20 cellular contexts compared by ENCODE assay signal in the genomic region with DNA sequence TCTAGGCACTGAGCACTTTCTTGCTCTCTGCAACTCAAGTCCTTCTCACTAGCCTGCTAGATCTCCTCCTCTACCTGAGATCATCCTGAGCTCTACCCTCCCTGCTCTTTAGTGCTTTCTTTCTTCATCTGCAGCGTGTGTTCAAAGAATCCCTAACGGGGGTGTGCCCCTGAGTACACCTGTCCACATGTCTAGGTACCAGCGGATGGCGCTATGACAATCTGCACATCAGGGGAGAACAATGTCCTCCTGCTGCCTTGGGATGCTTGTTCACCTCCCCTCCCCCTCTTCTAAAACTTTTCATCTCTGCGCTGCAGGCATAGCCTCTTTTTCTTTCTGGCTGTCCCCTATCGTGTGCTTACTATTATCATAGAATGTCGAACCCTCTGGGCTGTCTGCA. TPM values are rescaled to one million over a fixed set of nuclear protein-coding genes. Genes with fewer than 3 reads are reported as not detected.
A peak's percentile ranks its signal among the peaks of the same experiment; 100 is the strongest.
DNase-seq lines count a peak whose midpoint lies in the region; ATAC-seq and TF ChIP-seq lines count a peak whose summit lies in the region.
"Had no signal": no experiment of that assay in that cellular context is flagged by ENCODE, and none has a peak within 500 bp of the region (broad histone marks: within the 10 kb centered on the region; RNA-seq: fewer than 3 reads in every experiment).

No MANE protein-coding gene starts in this region.

- intact Hi-C loops in Calu3 (cut with micrococcal nuclease; ENCODE audit: unreplicated experiment) (no loop called here), left ventricle myocardium superior (cut with micrococcal nuclease) (no loop called here)
- intact Hi-C loops in activated CD4-positive, alpha-beta memory T cell treated with anti-CD3 and anti-CD28 coated beads for 36 hours (cut with micrococcal nuclease), result no loop called here

- CTCF ChIA-PET in Calu3 (lab: Charles Lee), result interaction anchor here (0.8 kb wide), 1 partner anchor 21 kb away, joined by 3 read pairs; no protein-coding TSS in a partner anchor
- CTCF ChIA-PET in activated CD4-positive, alpha-beta memory T cell treated with anti-CD3 and anti-CD28 coated beads for 36 hours (lab: Charles Lee), result interaction anchor here (1.0 kb wide), 1 partner anchor 21 kb away, joined by 3 read pairs; no protein-coding TSS in a partner anchor

- H3K36me3 Mint-ChIP-seq in Calu3 (ENCODE audit: insufficient read depth, unreplicated experiment), result peaks cover 40% of the 10 kb centered on the region
- H3K36me3 Mint-ChIP-seq in activated CD4-positive, alpha-beta memory T cell treated with anti-CD3 and anti-CD28 coated beads for 36 hours, result no peaks in the 10 kb centered on the region

- no peaks in the 10 kb centered on the region for H3K9me3 Mint-ChIP-seq in Calu3 (ENCODE audit: low read depth, unreplicated experiment)
- no peaks in the 10 kb centered on the region for H3K9me3 Mint-ChIP-seq in activated CD4-positive, alpha-beta memory T cell treated with anti-CD3 and anti-CD28 coated beads for 36 hours

- no peaks in the 10 kb centered on the region for H3K27me3 Mint-ChIP-seq in Calu3 (ENCODE audit: unreplicated experiment)
- peaks cover 17% of the 10 kb centered on the region for H3K27me3 Mint-ChIP-seq in activated CD4-positive, alpha-beta memory T cell treated with anti-CD3 and anti-CD28 coated beads for 36 hours

- H3K27ac Mint-ChIP-seq in Calu3 (ENCODE audit: unreplicated experiment), result peak overlapping the region; percentile 11
- no peak overlapping the region for H3K27ac Mint-ChIP-seq in activated CD4-positive, alpha-beta memory T cell treated with anti-CD3 and anti-CD28 coated beads for 36 hours
- H3K27ac Mint-ChIP-seq: IgD-negative memory B cell had no signal

- H3K4me3 ChIP-seq in epithelial cell of proximal tubule (ENCODE audit: low read depth, low read length), result no peak overlapping the region

- peaks cover 27% of the 10 kb centered on the region for H3K4me1 Mint-ChIP-seq in Calu3 (ENCODE audit: low read depth, unreplicated experiment)
- no peaks in the 10 kb centered on the region for H3K4me1 Mint-ChIP-seq in activated CD4-positive, alpha-beta memory T cell treated with anti-CD3 and anti-CD28 coated beads for 36 hours (ENCODE audit: low read depth)

- DNase-seq in Calu3 (no peak), NCI-H69 (lab: John Stamatoyannopoulos, UW) (peak; percentile 35), epithelial cell of proximal tubule (ENCODE audit: low read depth) (no peak), T-helper 9 cell (no peak), SIG-M5 (lab: John Stamatoyannopoulos, UW) (no peak), left ventricle myocardium superior (no peak)
- no peak for DNase-seq in activated CD4-positive, alpha-beta memory T cell treated with anti-CD3 and anti-CD28 coated beads for 36 hours
- DNase-seq: DMS 273 treated with DMSO at 0.1 percent for 48 hours, MM.1S, NCI-H1092 treated with DMSO at 0.1 percent for 48 hours, NCI-H146, NCI-H2029 treated with DMSO at 0.1 percent for 48 hours, NCI-H2171 treated with DMSO at 0.1 percent for 48 hours, NCI-H446, Right ventricle myocardium superior, T-helper 1 cell had no signal

- H3K27ac ChIP-seq in 22Rv1, result no peak overlapping the region
- H3K27ac ChIP-seq: C4-2B had no signal

- ATAC-seq in left ventricle myocardium superior, result no peak

- H3K4me3 Mint-ChIP-seq in Calu3 (ENCODE audit: low read depth, unreplicated experiment), result no peak overlapping the region
- H3K4me3 Mint-ChIP-seq in activated CD4-positive, alpha-beta memory T cell treated with anti-CD3 and anti-CD28 coated beads for 36 hours, result no peak overlapping the region
- H3K4me3 Mint-ChIP-seq: IgD-negative memory B cell had no signal

- POLR2A ChIA-PET in activated CD4-positive, alpha-beta memory T cell treated with anti-CD3 and anti-CD28 coated beads for 36 hours (lab: Charles Lee), result no interaction called here

- no TSS peak for BruUV-seq in Calu3 (replicated peaks; lab: Mats Ljungman, UMichigan)

- TF ChIP-seq CTCF in 22Rv1 (IDR thresholded peaks at IDR 0.05) (peak; percentile 13; the same call in 1 of the 2 replicates), Calu3 (IDR thresholded peaks at IDR 0.05; ENCODE audit: unreplicated experiment) (no peak), epithelial cell of proximal tubule (conservative IDR thresholded peaks at IDR 0.05; ENCODE audit: low read depth, low read length) (peak; percentile 20)

RNA-seq across cellular contexts. Expression of a gene that starts 42.7 kb away (rescaled TPM):
- total RNA-seq in Calu3 (2022) (25.0 and 28.3 TPM in 2 replicates), epithelial cell of proximal tubule (33.0 and 53.0 TPM in 2 replicates), left ventricle myocardium superior (48.5 TPM)
- under 1 TPM; 0.52 to 0.56 TPM for total RNA-seq in activated CD4-positive, alpha-beta memory T cell treated with anti-CD3 and anti-CD28 coated beads for 36 hours
- total RNA-seq: OCI-LY7 had no signal

Comparison
In these comparisons a context has a peak if more than half of its experiments do, and no peak if none do; other contexts are left out.
1. RNA of a gene that starts 42.7 kb away (total RNA-seq): 33.0 to 53.0 TPM in epithelial cell of proximal tubule, 48.5 TPM in left ventricle myocardium superior (single experiment) and 25.0 to 28.3 TPM in Calu3; 0.52 to 0.56 TPM in activated CD4-positive, alpha-beta memory T cell treated with anti-CD3 and anti-CD28 coated beads for 36 hours; every median in the first group is over 10 times any median in the second.